In the genomic region with DNA sequence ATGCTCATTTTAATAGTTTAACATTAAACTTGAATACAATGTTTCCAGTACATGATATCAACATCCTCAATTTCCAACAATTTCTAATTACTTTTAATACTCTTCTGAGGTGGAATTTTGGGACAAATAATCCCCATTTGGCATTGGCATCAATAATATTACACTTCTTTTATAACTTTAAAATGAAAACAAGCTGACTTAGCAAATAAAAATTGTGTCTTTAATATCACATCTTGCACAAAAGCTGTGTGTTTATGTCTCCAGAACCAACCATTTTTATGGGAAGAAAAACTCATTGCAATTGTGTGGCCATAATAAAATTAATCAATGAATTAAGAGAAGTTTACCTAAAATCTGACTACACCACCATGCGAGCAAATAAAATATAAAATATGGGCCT, we compare ENCODE assay signal across 28 cellular contexts.
"Had no signal": no experiment of that assay in that cellular context is flagged by ENCODE, and none has a peak within 500 bp of the region (broad histone marks: within the 10 kb centered on the region; RNA-seq: fewer than 3 reads in every experiment).

No MANE protein-coding gene starts in this region.

- H3K4me2 ChIP-seq: neural progenitor cell, smooth muscle cell had no signal

- H3K9ac ChIP-seq: neural progenitor cell, parathyroid adenoma had no signal

- H3K27ac ChIP-seq: neural progenitor cell, ovary, parathyroid adenoma, psoas muscle, skin epidermis, spleen, suprapubic skin, testis, tibial artery, transverse colon, upper lobe of right lung, uterus had no signal

- ATAC-seq: natural killer cell; psoas muscle; right cardiac atrium; sciatic nerve; stimulated activated memory B cell treated with anti-CD40 and anti-IgM and Interleukin-4, amounts not matched to agents 10 μg/mL and 1 μg/mL and 100 μg/mL, for 72 hours; stimulated activated naive CD8-positive, alpha-beta T cell treated with anti-CD3 and anti-CD28 coated beads, Interleukin-15, amount 100 ng/mL, for 72 hours; stimulated activated naive CD8-positive, alpha-beta T cell treated with anti-CD3 and anti-CD28 coated beads, Interleukin-15, Interleukin-2, amounts not matched to agents 100 U/mL and 50 U/mL, for 24 hours; upper lobe of right lung had no signal

- H2AFZ ChIP-seq: neural progenitor cell, parathyroid adenoma had no signal

- H3K4me1 ChIP-seq: neural progenitor cell, parathyroid adenoma, psoas muscle, spleen, suprapubic skin, testis, tibial artery, transverse colon, upper lobe of right lung, uterus had no signal

- DNase-seq: natural killer cell; occipital lobe; ovary; posterior cingulate gyrus; psoas muscle; right cardiac atrium; spleen; stimulated activated CD4-positive, alpha-beta T cell treated with anti-CD3 and anti-CD28 coated beads, Interleukin-12 subunit alpha, Interleukin-12 subunit beta, amount 100 ng/mL, for 4 hours; stimulated activated CD4-positive, alpha-beta T cell treated with anti-CD3 and anti-CD28 coated beads, Interleukin-1b, Interleukin-23, amount 100 ng/mL, for 48 hours; stimulated activated CD4-positive, alpha-beta T cell treated with anti-CD3 and anti-CD28 coated beads, Interleukin-4, amount 100 ng/mL, for 1 hour; stimulated activated CD4-positive, alpha-beta T cell treated with anti-CD3 and anti-CD28 coated beads, Interleukin-4, amount 100 ng/mL, for 4 hours; stimulated activated CD8-positive, alpha-beta memory T cell treated with anti-CD3 and anti-CD28 coated beads, Interleukin-4, amount 100 ng/mL, for 48 hours; stimulated activated naive CD4-positive, alpha-beta T cell; stimulated activated naive CD8-positive, alpha-beta T cell treated with anti-CD3 and anti-CD28 coated beads, Interleukin-15, amount 100 ng/mL, for 72 hours; stimulated activated naive CD8-positive, alpha-beta T cell treated with anti-CD3 and anti-CD28 coated beads, Interleukin-15, Interleukin-2, amounts not matched to agents 100 U/mL and 50 U/mL, for 24 hours; substantia nigra; testis; tibial artery; transverse colon; upper lobe of right lung; uterus had no signal

- H3K36me3 ChIP-seq: neural progenitor cell, ovary, spleen, suprapubic skin, tibial artery, transverse colon, upper lobe of right lung, uterus had no signal

- H3K27me3 ChIP-seq: neural progenitor cell, ovary, spleen, suprapubic skin, testis, tibial artery, transverse colon, upper lobe of right lung, uterus had no signal

- H3K4me3 ChIP-seq: neural progenitor cell, ovary, psoas muscle, skin epidermis, smooth muscle cell, spleen, suprapubic skin, testis, tibial artery, transverse colon, upper lobe of right lung, uterus had no signal

- H3K9me3 ChIP-seq: ovary, psoas muscle, testis, tibial artery, transverse colon, upper lobe of right lung, uterus had no signal

- H3K79me2 ChIP-seq: parathyroid adenoma had no signal
